9 cellular contexts compared by ENCODE assay signal in genomic region chr5:157740211-157740610, GRCh38. TPM values are rescaled to one million over a fixed set of nuclear protein-coding genes. Genes with fewer than 3 reads are reported as not detected.
A peak's percentile ranks its signal among the peaks of the same experiment; 100 is the strongest.
DNase-seq lines count a peak whose midpoint lies in the region; ATAC-seq, FAIRE-seq and TF ChIP-seq lines count a peak whose summit lies in the region.
"Had no signal": no experiment of that assay in that cellular context is flagged by ENCODE, and none has a peak within 500 bp of the region (broad histone marks: within the 10 kb centered on the region; RNA-seq: fewer than 3 reads in every experiment).

No MANE protein-coding gene starts in this region.

- H3K4me1 ChIP-seq in KMS-11 (ENCODE audit: low read depth, poor library complexity, severe bottlenecking) = peaks cover 7% of the 10 kb centered on the region
- peaks cover 1 to 5% of the 10 kb centered on the region in 2 donors for H3K4me1 ChIP-seq in ascending aorta

- H3K27me3 ChIP-seq in KMS-11 (ENCODE audit: insufficient read depth, low read depth) = no peaks in the 10 kb centered on the region
- H3K27me3 ChIP-seq in ascending aorta = no peaks in the 10 kb centered on the region

- no peaks in the 10 kb centered on the region for H3K9me3 ChIP-seq in ascending aorta
- H3K9me3 ChIP-seq: BLaER1 had no signal

- no peak overlapping the region for H3K9ac ChIP-seq in KMS-11
- H3K9ac ChIP-seq: BLaER1 had no signal

- H3K4me1 Mint-ChIP-seq in nephron = peaks cover 9% of the 10 kb centered on the region

- H4K20me1 ChIP-seq in KMS-11 (ENCODE audit: insufficient read depth) = no peaks in the 10 kb centered on the region
- H4K20me1 ChIP-seq: BLaER1 had no signal

- H3K9me3 Mint-ChIP-seq in nephron = no peaks in the 10 kb centered on the region

- ATAC-seq in HG02981 (IDR thresholded peaks at IDR 0.05; ENCODE audit: unreplicated experiment) = no peak

- no peak overlapping the region for H3K4me2 ChIP-seq in KMS-11
- H3K4me2 ChIP-seq: BLaER1 had no signal

- H3K4me3 ChIP-seq in KMS-11 (IDR thresholded peaks at IDR 0.05; ENCODE audit: insufficient read depth, low read depth, low read length) (no peak overlapping the region), ascending aorta (no peak overlapping the region)
- H3K4me3 ChIP-seq: BLaER1 had no signal

- TF ChIP-seq CTCF in KMS-11 (conservative IDR thresholded peaks at IDR 0.05; ENCODE audit: low read depth, low read length) = peak; percentile 40; the same call in 1 of the 2 replicates
- TF ChIP-seq CTCF in nephron (IDR thresholded peaks at IDR 0.05; ENCODE audit: unreplicated experiment in 3 of 3) = peak in 1 of 3 experiments; percentile 27
- peak in 1 of 3 experiments; percentile 14 for TF ChIP-seq CTCF in ascending aorta (IDR thresholded peaks at IDR 0.05)

- H3K36me3 ChIP-seq in KMS-11 (ENCODE audit: insufficient read depth) = no peaks in the 10 kb centered on the region
- peaks cover 0 to 3% of the 10 kb centered on the region in 2 donors for H3K36me3 ChIP-seq in ascending aorta

- no peaks in the 10 kb centered on the region for H3K27me3 Mint-ChIP-seq in nephron (ENCODE audit: low read depth)

- H3K27ac ChIP-seq in KMS-11 = no peak overlapping the region
- no peak overlapping the region for H3K27ac ChIP-seq in ascending aorta
- H3K27ac ChIP-seq: BLaER1 had no signal

- H3K36me3 Mint-ChIP-seq in nephron (ENCODE audit: low read depth) = peaks cover 23% of the 10 kb centered on the region

- H3K27ac Mint-ChIP-seq in nephron = no peak overlapping the region

- FAIRE-seq in GM19239 (lab: Jason Lieb, UNC) = no peak

- intact Hi-C loops in ascending aorta (cut with DNase I) = loop anchor here (5.0 kb wide), 3 partner anchors 373 to 598 kb away; partner anchors contain the start of gene MED7

- H3K79me2 ChIP-seq in KMS-11 (ENCODE audit: insufficient read depth, low read depth) = no peaks in the 10 kb centered on the region

- no peak overlapping the region for H2AFZ ChIP-seq in KMS-11 (ENCODE audit: low read depth)

- DNase-seq in NCI-H1105 treated with DMSO at 0.1 percent for 48 hours (lab: John Stamatoyannopoulos, UW) (peak; percentile 1), NCI-H1105 (lab: John Stamatoyannopoulos, UW) (no peak), astrocyte of the hippocampus (ENCODE audit: low read depth, low spot score) (peak; percentile 22), ascending aorta (ENCODE audit: low spot score in 2 of 2) (no peak), GM19239 (ENCODE audit: insufficient read length, low spot score) (no peak)

- peak overlapping the region; percentile 34 to 59 (median 42) for H3K4me3 Mint-ChIP-seq in nephron

RNA-seq across cellular contexts. Expression of gene LSM11, which starts 3.3 kb away (rescaled TPM):
- total RNA-seq in ascending aorta = 1.3 TPM

RNA-seq across cellular contexts. Expression of gene THG1L, which starts 9.0 kb away (rescaled TPM):
- 0.32 TPM for total RNA-seq in ascending aorta

Comparison
In these comparisons a context has a peak if more than half of its experiments do, and no peak if none do; other contexts are left out.
1. DNase-seq: peak in NCI-H1105 treated with DMSO at 0.1 percent for 48 hours (single experiment) and astrocyte of the hippocampus (single experiment); none in NCI-H1105 (single experiment), ascending aorta (0 of 2) and GM19239 (single experiment).